10 cellular contexts compared by ENCODE assay signal in genomic region chr3:112605285-112605684, GRCh38. TPM values are rescaled to one million over a fixed set of nuclear protein-coding genes. Genes with fewer than 3 reads are reported as not detected.
A peak's percentile ranks its signal among the peaks of the same experiment; 100 is the strongest.
DNase-seq lines count a peak whose midpoint lies in the region; ATAC-seq and TF ChIP-seq lines count a peak whose summit lies in the region.
"Had no signal": no experiment of that assay in that cellular context is flagged by ENCODE, and none has a peak within 500 bp of the region (broad histone marks: within the 10 kb centered on the region; RNA-seq: fewer than 3 reads in every experiment).

No MANE protein-coding gene starts in this region.

- peaks cover 0 to 56% (median 7%) of the 10 kb centered on the region in 4 donors for H3K36me3 ChIP-seq in sigmoid colon
- no peaks in the 10 kb centered on the region for H3K36me3 ChIP-seq in CD8-positive, alpha-beta T cell (ENCODE audit: insufficient read depth, low read length)

- H3K27me3 ChIP-seq in sigmoid colon = no peaks in the 10 kb centered on the region
- H3K27me3 ChIP-seq in CD8-positive, alpha-beta T cell (ENCODE audit: insufficient read depth, low read length) = no peaks in the 10 kb centered on the region

- H3K4me3 Mint-ChIP-seq in chondrocyte (ENCODE audit: unreplicated experiment) = no peak overlapping the region
- no peak overlapping the region for H3K4me3 Mint-ChIP-seq in nephron
- H3K4me3 Mint-ChIP-seq in CD8-positive, alpha-beta T cell = no peak overlapping the region
- H3K4me3 Mint-ChIP-seq: activated naive CD8-positive, alpha-beta T cell had no signal

- H3K27ac Mint-ChIP-seq in chondrocyte (ENCODE audit: unreplicated experiment) (peak overlapping the region; percentile 93), nephron (peak overlapping the region; percentile 59 to 89 (median 79))
- no peak overlapping the region for H3K27ac Mint-ChIP-seq in CD8-positive, alpha-beta T cell
- H3K27ac Mint-ChIP-seq: activated naive CD8-positive, alpha-beta T cell; immature natural killer cell had no signal

- H3K4me1 Mint-ChIP-seq in chondrocyte (ENCODE audit: low read depth) = peaks cover 33% of the 10 kb centered on the region
- H3K4me1 Mint-ChIP-seq in nephron = peaks cover 27% of the 10 kb centered on the region
- H3K4me1 Mint-ChIP-seq in CD8-positive, alpha-beta T cell (ENCODE audit: low read depth) = peaks cover 3% of the 10 kb centered on the region

- 80 to 86% methylated on average over 9 of the region's 9 CpGs for WGBS in sigmoid colon, 2 donors

- TF ChIP-seq CTCF in chondrocyte (IDR thresholded peaks at IDR 0.05) (no peak), nephron (IDR thresholded peaks at IDR 0.05; ENCODE audit: unreplicated experiment in 3 of 3) (no peak), sigmoid colon (IDR thresholded peaks at IDR 0.05) (no peak)
- no peak for TF ChIP-seq CTCF in CD8-positive, alpha-beta T cell (IDR thresholded peaks at IDR 0.05)

- H3K9me3 Mint-ChIP-seq in chondrocyte (ENCODE audit: low read depth) (no peaks in the 10 kb centered on the region), nephron (no peaks in the 10 kb centered on the region)
- H3K9me3 Mint-ChIP-seq in CD8-positive, alpha-beta T cell = no peaks in the 10 kb centered on the region
- H3K9me3 Mint-ChIP-seq: immature natural killer cell had no signal

- POLR2A ChIA-PET in CD8-positive, alpha-beta T cell (lab: Charles Lee) = no interaction called here

- CTCF ChIA-PET in CD8-positive, alpha-beta T cell (lab: Charles Lee) = no interaction called here

- H3K27me3 Mint-ChIP-seq in chondrocyte (ENCODE audit: low read depth) (no peaks in the 10 kb centered on the region), nephron (ENCODE audit: low read depth) (no peaks in the 10 kb centered on the region)
- peaks cover 10% of the 10 kb centered on the region for H3K27me3 Mint-ChIP-seq in CD8-positive, alpha-beta T cell (ENCODE audit: low read depth)

- H3K9me3 ChIP-seq in sigmoid colon = no peaks in the 10 kb centered on the region
- H3K9me3 ChIP-seq in CD8-positive, alpha-beta T cell (ENCODE audit: low read length) = no peaks in the 10 kb centered on the region

- H3K36me3 Mint-ChIP-seq in chondrocyte (ENCODE audit: low read depth) (peaks cover 43% of the 10 kb centered on the region), nephron (ENCODE audit: low read depth) (peaks cover 66% of the 10 kb centered on the region)
- no peaks in the 10 kb centered on the region for H3K36me3 Mint-ChIP-seq in CD8-positive, alpha-beta T cell
- H3K36me3 Mint-ChIP-seq: immature natural killer cell had no signal

- intact Hi-C loops in sigmoid colon (cut with DNase I) (no loop called here), posterior vena cava (cut with DNase I) (loop anchor here in 1 of 2 donors (5.0 kb wide), 1 partner anchor 1342 kb away; the partner anchor contains the start of gene ZDHHC23)
- intact Hi-C loops in CD8-positive, alpha-beta T cell (cut with DNase I, micrococcal nuclease) = no loop called here

- no peak for ATAC-seq in HG03432 (IDR thresholded peaks at IDR 0.05; ENCODE audit: unreplicated experiment)
- no peak for ATAC-seq in CD8-positive, alpha-beta T cell

- TF ChIP-seq EP300 in sigmoid colon (IDR thresholded peaks at IDR 0.05) = no peak

- TF ChIP-seq POLR2A in sigmoid colon (IDR thresholded peaks at IDR 0.05) = no peak

- no peaks in the 10 kb centered on the region for H3K4me1 ChIP-seq in sigmoid colon
- H3K4me1 ChIP-seq in CD8-positive, alpha-beta T cell (ENCODE audit: insufficient read depth, low read length) = no peaks in the 10 kb centered on the region

- H3K4me3 ChIP-seq in sigmoid colon = no peak overlapping the region
- no peak overlapping the region for H3K4me3 ChIP-seq in CD8-positive, alpha-beta T cell (ENCODE audit: low read depth, low read length)

- DNase-seq in EL (peak; percentile 93), NCI-H1417 (lab: John Stamatoyannopoulos, UW) (peak; percentile 9 to 85 (median 44)), chondrocyte (ENCODE audit: low spot score) (no peak), sigmoid colon (no peak), posterior vena cava (ENCODE audit: low spot score) (no peak)
- DNase-seq in CD8-positive, alpha-beta T cell = no peak
- DNase-seq: immature natural killer cell had no signal

- no peak overlapping the region for H3K27ac ChIP-seq in sigmoid colon
- H3K27ac ChIP-seq in CD8-positive, alpha-beta T cell (ENCODE audit: low read depth, low read length) = no peak overlapping the region

RNA-seq across cellular contexts. Expression of gene CCDC80, which starts 35.7 kb away (rescaled TPM):
- 1,151 to 1,607 TPM (median 1,574 TPM) in 3 replicates for total RNA-seq in chondrocyte
- 100 to 1,000 TPM in 1 of 4 donors, 10 to 100 TPM in 3; 18.8 to 201 (median 43.8) TPM for total RNA-seq in sigmoid colon
- polyA plus RNA-seq in sigmoid colon = 10 to 100 TPM in 2 of 3 donors, 1 to 10 TPM in 1; 1.8 to 30.0 (median 12.1) TPM
- 1,000 to 10,000 TPM in 1 of 2 donors, 100 to 1,000 TPM in 1; 294 to 1,773 TPM for total RNA-seq in posterior vena cava
- not detected for total RNA-seq in CD8-positive, alpha-beta T cell

RNA-seq across cellular contexts. Expression of gene SLC35A5, which starts 43.4 kb away (rescaled TPM):
- 39.8 to 46.4 TPM (median 45.8 TPM) in 3 replicates for total RNA-seq in chondrocyte
- total RNA-seq in sigmoid colon = 10 to 100 TPM; 16.1 to 32.1 (median 17.5) TPM
- polyA plus RNA-seq in sigmoid colon = 10 to 100 TPM in 1 of 3 donors, 1 to 10 TPM in 2; 7.2 to 14.5 (median 8.3) TPM
- total RNA-seq in posterior vena cava = 10 to 100 TPM; 28.3 to 32.0 TPM
- 1 to 10 TPM; 4.4 to 6.1 TPM for total RNA-seq in CD8-positive, alpha-beta T cell

RNA-seq across cellular contexts. Expression of gene ATG3, which starts 43.5 kb away (rescaled TPM):
- total RNA-seq in chondrocyte (41.2 to 48.7 TPM (median 42.7 TPM) in 3 replicates), sigmoid colon (10 to 100 TPM; 28.0 to 49.5 (median 41.1) TPM), posterior vena cava (10 to 100 TPM; 49.1 to 54.3 TPM)
- polyA plus RNA-seq in sigmoid colon = 10 to 100 TPM; 54.4 to 75.1 (median 56.5) TPM
- total RNA-seq in CD8-positive, alpha-beta T cell = 10 to 100 TPM; 50.0 to 54.4 TPM

Comparison
In these comparisons a context has a peak if more than half of its experiments do, and no peak if none do; other contexts are left out.
1. DNase-seq: peak in EL (single experiment) and NCI-H1417 (3 of 3); none in chondrocyte (single experiment), sigmoid colon (single experiment), posterior vena cava (single experiment) and CD8-positive, alpha-beta T cell (0 of 7).
2. RNA of gene CCDC80, which starts 35.7 kb away (total RNA-seq): 294 to 1,773 TPM in posterior vena cava, 1,151 to 1,607 TPM in chondrocyte and 18.8 to 201 TPM in sigmoid colon; not detected in CD8-positive, alpha-beta T cell; every median in the first group is over 10 times any median in the second.